In the genomic region with DNA sequence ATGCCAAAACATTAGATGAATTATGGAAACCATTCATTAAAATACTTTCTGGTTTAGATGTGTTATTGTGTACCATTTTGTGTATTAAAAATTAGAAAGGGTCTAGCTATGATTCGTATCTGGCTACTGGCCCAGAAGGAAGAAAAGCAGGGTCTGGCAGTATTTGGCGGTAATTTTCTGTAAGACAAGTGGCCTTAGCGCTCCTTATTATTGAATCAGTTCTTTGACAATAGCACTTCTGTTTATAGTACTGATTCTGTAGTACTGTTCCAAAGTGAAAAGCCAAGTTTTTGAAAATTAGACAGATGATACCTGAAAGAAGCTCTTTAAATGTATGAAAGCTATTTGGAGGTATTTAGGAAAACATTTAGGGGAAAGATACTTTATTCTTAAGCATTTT, we compare ENCODE assay signal across 18 cellular contexts.
"Had no signal": no experiment of that assay in that cellular context is flagged by ENCODE, and none has a peak within 500 bp of the region (broad histone marks: within the 10 kb centered on the region; RNA-seq: fewer than 3 reads in every experiment).

No MANE protein-coding gene starts in this region.

- H3K4me3 ChIP-seq: ascending aorta, dorsolateral prefrontal cortex, esophagus squamous epithelium, lung, right atrium auricular region, smooth muscle cell, thyroid gland had no signal

- H3K36me3 ChIP-seq: ascending aorta, esophagus squamous epithelium, neutrophil, right atrium auricular region, thyroid gland, WERI-Rb-1 had no signal

- H3K4me1 ChIP-seq: ascending aorta, right atrium auricular region, thyroid gland had no signal

- H3K27ac ChIP-seq: ascending aorta, esophagus squamous epithelium, foreskin keratinocyte, neutrophil, right atrium auricular region, thyroid gland, WERI-Rb-1 had no signal

- ATAC-seq: activated CD4-positive, alpha-beta T cell treated with anti-CD3 and anti-CD28 coated beads for 36 hours; activated CD8-positive, alpha-beta T cell treated with anti-CD3 and anti-CD28 coated beads, Interleukin-2, amount 10 ng/mL, durations not matched to agents 7 days and 5 days; foreskin keratinocyte; left colon; naive thymus-derived CD4-positive, alpha-beta T cell; stimulated activated effector memory CD8-positive, alpha-beta T cell treated with anti-CD3 and anti-CD28 coated beads, Interleukin-12 subunit alpha, Interleukin-12 subunit beta, amount 100 ng/mL, for 72 hours had no signal

- DNase-seq: activated CD4-positive, alpha-beta T cell treated with anti-CD3 and anti-CD28 coated beads for 36 hours; activated CD8-positive, alpha-beta memory T cell treated with anti-CD3 and anti-CD28 coated beads, Interleukin-2, amount 50 U/mL, for 48 hours; activated CD8-positive, alpha-beta T cell treated with anti-CD3 and anti-CD28 coated beads, Interleukin-2, amount 10 ng/mL, durations not matched to agents 7 days and 5 days; dorsolateral prefrontal cortex; esophagus squamous epithelium; foreskin keratinocyte; immature natural killer cell; left colon; midbrain; naive thymus-derived CD4-positive, alpha-beta T cell; thyroid gland; WERI-Rb-1 had no signal

- H3K9me3 ChIP-seq: ascending aorta, esophagus squamous epithelium, neutrophil, right atrium auricular region, thyroid gland had no signal
